1 cellular context compared by ENCODE assay signal in genomic region chr2:46771309-46771708, GRCh38.
TF ChIP-seq lines count a peak whose summit lies in the region.

No MANE protein-coding gene starts in this region.

TF ChIP-seq in SK-N-SH treated with all-trans-retinoic acid at 6 μM for 48 hours, 23 proteins besides CTCF, POLR2A, EP300 and RAD21 (continued from another document):
- TF ChIP-seq OSR1 (CRISPR knock-in tag; IDR thresholded peaks at IDR 0.05) (no peak), CREB5 (CRISPR knock-in tag; IDR thresholded peaks at IDR 0.05; ENCODE audit: low read depth) (no peak), PPARA (CRISPR knock-in tag; IDR thresholded peaks at IDR 0.05; ENCODE audit: borderline replicate concordance) (no peak), PATZ1 (CRISPR knock-in tag; IDR thresholded peaks at IDR 0.05; ENCODE audit: borderline replicate concordance) (no peak), ZC3H10 (CRISPR knock-in tag; IDR thresholded peaks at IDR 0.05) (no peak), ZFP3 (CRISPR knock-in tag; IDR thresholded peaks at IDR 0.05) (no peak), CSDC2 (CRISPR knock-in tag; IDR thresholded peaks at IDR 0.05) (no peak), SNAI2 (CRISPR knock-in tag; IDR thresholded peaks at IDR 0.05) (no peak), RARB (CRISPR knock-in tag; IDR thresholded peaks at IDR 0.05) (no peak), ZFP30 (CRISPR knock-in tag; IDR thresholded peaks at IDR 0.05) (no peak), ZNF8 (CRISPR knock-in tag; IDR thresholded peaks at IDR 0.05) (no peak), ESRRG (CRISPR knock-in tag; IDR thresholded peaks at IDR 0.05) (no peak)
- TF ChIP-seq, protein P1, sequence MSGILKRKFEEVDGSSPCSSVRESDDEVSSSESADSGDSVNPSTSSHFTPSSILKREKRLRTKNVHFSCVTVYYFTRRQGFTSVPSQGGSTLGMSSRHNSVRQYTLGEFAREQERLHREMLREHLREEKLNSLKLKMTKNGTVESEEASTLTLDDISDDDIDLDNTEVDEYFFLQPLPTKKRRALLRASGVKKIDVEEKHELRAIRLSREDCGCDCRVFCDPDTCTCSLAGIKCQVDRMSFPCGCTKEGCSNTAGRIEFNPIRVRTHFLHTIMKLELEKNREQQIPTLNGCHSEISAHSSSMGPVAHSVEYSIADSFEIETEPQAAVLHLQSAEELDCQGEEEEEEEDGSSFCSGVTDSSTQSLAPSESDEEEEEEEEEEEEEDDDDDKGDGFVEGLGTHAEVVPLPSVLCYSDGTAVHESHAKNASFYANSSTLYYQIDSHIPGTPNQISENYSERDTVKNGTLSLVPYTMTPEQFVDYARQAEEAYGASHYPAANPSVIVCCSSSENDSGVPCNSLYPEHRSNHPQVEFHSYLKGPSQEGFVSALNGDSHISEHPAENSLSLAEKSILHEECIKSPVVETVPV (CRISPR knock-in tag; IDR thresholded peaks at IDR 0.05) = no peak
